Comparison of ENCODE assay signal across 33 cellular contexts in the genomic region with DNA sequence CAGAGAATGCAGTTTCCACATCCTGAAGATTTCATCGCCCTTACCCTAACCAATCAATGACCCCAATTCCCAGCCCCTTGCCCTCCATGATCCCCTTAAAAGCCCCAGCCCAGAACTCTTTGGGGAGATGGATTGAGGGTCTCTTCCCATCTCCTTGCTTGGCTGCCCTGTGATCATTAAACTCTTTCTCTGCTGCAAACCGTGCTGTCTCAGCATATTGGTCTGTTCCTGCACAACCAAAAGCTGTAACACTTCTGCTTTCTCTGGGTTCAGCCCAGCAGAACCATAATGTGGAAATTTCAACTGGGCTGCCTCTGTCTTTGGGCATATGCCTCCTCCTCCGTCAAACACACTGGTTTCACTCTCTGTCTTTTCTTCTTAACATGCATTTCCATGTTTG.
"Had no signal": no experiment of that assay in that cellular context is flagged by ENCODE, and none has a peak within 500 bp of the region (broad histone marks: within the 10 kb centered on the region; RNA-seq: fewer than 3 reads in every experiment).

No MANE protein-coding gene starts in this region.

- FAIRE-seq: astrocyte, bronchial epithelial cell, colon had no signal

- ATAC-seq: activated naive CD4-positive, alpha-beta T cell treated with anti-CD3 and anti-CD28 coated beads, Interleukin-2, amount 50 U/mL, for 72 hours; activated naive CD8-positive, alpha-beta T cell treated with anti-CD3 and anti-CD28 coated beads, Interleukin-2, amount 50 U/mL, for 24 hours; activated T-cell treated with anti-CD3 and anti-CD28 coated beads, Interleukin-2, amount 50 U/mL, for 4 hours; activated T-cell treated with anti-CD3 and anti-CD28 coated beads, Interleukin-2, amount 50 U/mL, for 72 hours; activated T-helper 17 cell treated with anti-CD3 and anti-CD28 coated beads, Interleukin-2, amount 50 U/mL, for 72 hours; body of pancreas had no signal

- H3K4me3 ChIP-seq: adrenal gland, ascending aorta, body of pancreas, breast epithelium, cardiac muscle cell had no signal

- H3K9me3 ChIP-seq: adrenal gland had no signal

- H3K36me3 ChIP-seq: adrenal gland, ascending aorta, brain microvascular endothelial cell, breast epithelium, cardiac muscle cell had no signal

- H3K4me1 ChIP-seq: adrenal gland, ascending aorta, body of pancreas, breast epithelium had no signal

- H3K27ac ChIP-seq: adrenal gland, ascending aorta, body of pancreas, brain microvascular endothelial cell, breast epithelium, cardiac muscle cell had no signal

- DNase-seq: activated effector memory CD4-positive, alpha-beta T cell treated with anti-CD3 and anti-CD28 coated beads, Interleukin-2, amount 50 U/mL, for 16 hours; activated effector memory CD4-positive, alpha-beta T cell treated with Interleukin-2 at 50 U/mL for 16 hours; activated gamma-delta T cell; activated gamma-delta T cell treated with Interleukin-2 at 50 U/mL for 16 hours; activated naive CD4-positive, alpha-beta T cell; activated naive CD4-positive, alpha-beta T cell treated with anti-CD3 and anti-CD28 coated beads for 36 hours; activated naive CD4-positive, alpha-beta T cell treated with anti-CD3 and anti-CD28 coated beads, Interleukin-2, amount 10 ng/mL, durations not matched to agents 7 days and 5 days; activated naive CD4-positive, alpha-beta T cell treated with anti-CD3 and anti-CD28 coated beads, Interleukin-2, amount 50 U/mL, for 16 hours; activated naive CD4-positive, alpha-beta T cell treated with Interleukin-2 at 50 U/mL for 16 hours; activated naive CD8-positive, alpha-beta T cell treated with anti-CD3 and anti-CD28 coated beads for 36 hours; activated naive CD8-positive, alpha-beta T cell treated with anti-CD3 and anti-CD28 coated beads, Interleukin-2, amount 10 ng/mL, durations not matched to agents 7 days and 5 days; activated naive CD8-positive, alpha-beta T cell treated with anti-CD3 and anti-CD28 coated beads, Interleukin-2, amount 50 U/mL, for 24 hours; activated T-cell treated with anti-CD3 and anti-CD28 coated beads, Interleukin-2, amount 50 U/mL, for 4 hours; activated T-cell treated with anti-CD3 and anti-CD28 coated beads, Interleukin-2, amount 50 U/mL, for 48 hours; activated T-cell treated with anti-CD3 and anti-CD28 coated beads, Interleukin-2, amount 50 U/mL, for 72 hours; adrenal gland; amniotic stem cell; amygdala; anterior cingulate cortex; aorta; body of pancreas; brain microvascular endothelial cell; caudate nucleus; central memory CD4-positive, alpha-beta T cell; cerebellar nuclear complex had no signal

- H3K27me3 ChIP-seq: adrenal gland, ascending aorta, brain microvascular endothelial cell, cardiac muscle cell had no signal
